ENCODE assay signal across 16 cellular contexts in genomic region chr7:101506531-101506930, GRCh38.
DNase-seq lines count a peak whose midpoint lies in the region; ATAC-seq and TF ChIP-seq lines count a peak whose summit lies in the region.
"Had no signal": no experiment of that assay in that cellular context is flagged by ENCODE, and none has a peak within 500 bp of the region (broad histone marks: within the 10 kb centered on the region; RNA-seq: fewer than 3 reads in every experiment).

No MANE protein-coding gene starts in this region.

- 13 to 18% methylated on average over 5 of the region's 5 CpGs for whole genome bisulfite sequencing in GM23248 (ENCODE audit: low coverage in 1 of 2, low lambda C conversion rate in 2 of 2, missing lambda C conversion rate in 2 of 2), 2 experiments

- H4K20me1 ChIP-seq in BLaER1 (no peaks in the 10 kb centered on the region), GM23248 (ENCODE audit: insufficient read depth) (no peaks in the 10 kb centered on the region)

- DNase-seq in GM23248: peak; percentile 18
- no peak for DNase-seq in RWPE2 (ENCODE audit: low spot score)
- DNase-seq in kidney tubule cell (ENCODE audit: low spot score): peak; percentile 32
- no peak for DNase-seq in NOMO-1 (lab: John Stamatoyannopoulos, UW; ENCODE audit: unreplicated experiment in 2 of 2)
- DNase-seq in NOMO-1 treated with DMSO at 0.1 percent for 48 hours (lab: John Stamatoyannopoulos, UW; ENCODE audit: unreplicated experiment): no peak
- no peak for DNase-seq in cerebellum (ENCODE audit: low spot score)
- no peak for DNase-seq in activated CD8-positive, alpha-beta T cell treated with anti-CD3 and anti-CD28 coated beads, Interleukin-2, amount 10 ng/mL, durations not matched to agents 7 days and 5 days
- DNase-seq: C1 segment of cervical spinal cord; GF-D8; HCEC 1CT; NCI-H1105; NCI-H510A; NCI-H748 treated with DMSO at 0.1 percent for 48 hours; NK-92 treated with Interleukin-12 subunit alpha and Interleukin-12 subunit beta, amount 100 ng/mL, for 24 hours; RPMI8226 had no signal

- in situ Hi-C loops in GM23248 (cut with MboI): no loop called here

- CTCF ChIA-PET in activated CD8-positive, alpha-beta T cell treated with anti-CD3 and anti-CD28 coated beads, Interleukin-2, amount 10 ng/mL, durations not matched to agents 7 days and 5 days (lab: Charles Lee): interaction anchor here (0.9 to 4.7 kb wide), 4 partner anchors 144 to 224 kb away, joined by 3 to 31 read pairs (median 6); partner anchors contain the start of genes COL26A1 and IFT22

- peaks cover 6% of the 10 kb centered on the region for H3K27me3 Mint-ChIP-seq in activated CD8-positive, alpha-beta T cell treated with anti-CD3 and anti-CD28 coated beads, Interleukin-2, amount 10 ng/mL, durations not matched to agents 7 days and 5 days (ENCODE audit: low read depth)

- H3K27ac ChIP-seq in BLaER1 (no peak overlapping the region), GM23248 (no peak overlapping the region), RWPE2 (ENCODE audit: poor library complexity, severe bottlenecking) (no peak overlapping the region)

- no peak overlapping the region for H3K4me3 ChIP-seq in BLaER1
- H3K4me3 ChIP-seq in GM23248: no peak overlapping the region
- no peak overlapping the region for H3K4me3 ChIP-seq in RWPE2 (ENCODE audit: severe bottlenecking)

- H3K9me3 Mint-ChIP-seq in activated CD8-positive, alpha-beta T cell treated with anti-CD3 and anti-CD28 coated beads, Interleukin-2, amount 10 ng/mL, durations not matched to agents 7 days and 5 days (ENCODE audit: insufficient read depth): no peaks in the 10 kb centered on the region

- no peaks in the 10 kb centered on the region for H3K79me2 ChIP-seq in GM23248 (ENCODE audit: insufficient read depth)

- H3K4me1 Mint-ChIP-seq in activated CD8-positive, alpha-beta T cell treated with anti-CD3 and anti-CD28 coated beads, Interleukin-2, amount 10 ng/mL, durations not matched to agents 7 days and 5 days (ENCODE audit: low read depth): peaks cover 35% of the 10 kb centered on the region

- no peaks in the 10 kb centered on the region for H3K36me3 Mint-ChIP-seq in activated CD8-positive, alpha-beta T cell treated with anti-CD3 and anti-CD28 coated beads, Interleukin-2, amount 10 ng/mL, durations not matched to agents 7 days and 5 days (ENCODE audit: low read depth)

- H3K36me3 ChIP-seq in BLaER1: no peaks in the 10 kb centered on the region
- H3K36me3 ChIP-seq in GM23248 (ENCODE audit: low read depth): no peaks in the 10 kb centered on the region
- no peaks in the 10 kb centered on the region for H3K36me3 ChIP-seq in RWPE2 (ENCODE audit: low read depth)

- no peak overlapping the region for H3K27ac Mint-ChIP-seq in activated CD8-positive, alpha-beta T cell treated with anti-CD3 and anti-CD28 coated beads, Interleukin-2, amount 10 ng/mL, durations not matched to agents 7 days and 5 days

- no peaks in the 10 kb centered on the region for H3F3A ChIP-seq in GM23248 (ENCODE audit: insufficient read depth)

- peak; percentile 14; the same call in 1 of the 3 replicates for ATAC-seq in RWPE2 (ENCODE audit: low read depth)
- ATAC-seq in activated CD8-positive, alpha-beta T cell treated with anti-CD3 and anti-CD28 coated beads, Interleukin-2, amount 10 ng/mL, durations not matched to agents 7 days and 5 days: no peak

- no peak overlapping the region for H2AFZ ChIP-seq in GM23248

- H3K4me2 ChIP-seq in BLaER1: peak overlapping the region; percentile 70
- H3K4me2 ChIP-seq in GM23248 (ENCODE audit: unreplicated experiment): no peak overlapping the region

- H3K4me1 ChIP-seq in BLaER1 (peaks cover 72% of the 10 kb centered on the region), GM23248 (ENCODE audit: insufficient read depth) (no peaks in the 10 kb centered on the region), RWPE2 (ENCODE audit: insufficient read depth, poor library complexity, severe bottlenecking) (no peaks in the 10 kb centered on the region)

- H3K9me2 ChIP-seq in GM23248 (ENCODE audit: insufficient read depth): no peaks in the 10 kb centered on the region

- POLR2A ChIA-PET in activated CD8-positive, alpha-beta T cell treated with anti-CD3 and anti-CD28 coated beads, Interleukin-2, amount 10 ng/mL, durations not matched to agents 7 days and 5 days (lab: Charles Lee): interaction anchor here (0.8 kb wide), 1 partner anchor 184 kb away, joined by 3 read pairs; no protein-coding TSS in a partner anchor

- H3K4me3 Mint-ChIP-seq in activated CD8-positive, alpha-beta T cell treated with anti-CD3 and anti-CD28 coated beads, Interleukin-2, amount 10 ng/mL, durations not matched to agents 7 days and 5 days: no peak overlapping the region

- no peaks in the 10 kb centered on the region for H3K9me3 ChIP-seq in BLaER1
- no peaks in the 10 kb centered on the region for H3K9me3 ChIP-seq in GM23248 (ENCODE audit: low read depth)
- H3K9me3 ChIP-seq in RWPE2 (ENCODE audit: severe bottlenecking): no peaks in the 10 kb centered on the region

- H3K9ac ChIP-seq in BLaER1 (no peak overlapping the region), GM23248 (no peak overlapping the region)

- no peak for TF ChIP-seq CTCF in RWPE2 (IDR thresholded peaks at IDR 0.05; ENCODE audit: poor library complexity, severe bottlenecking)

- H3K27me3 ChIP-seq in BLaER1 (0 out of 2 replicates have a peak, but pooled peaks cover 3% of the 10 kb centered on the region), GM23248 (replicated peaks; ENCODE audit: insufficient read depth) (peaks cover 39% of the 10 kb centered on the region), RWPE2 (ENCODE audit: insufficient read depth, poor library complexity, severe bottlenecking) (no peaks in the 10 kb centered on the region)

Comparison
In these comparisons a context has a peak if more than half of its experiments do, and no peak if none do; other contexts are left out.
1. DNase-seq: peak in GM23248 (single experiment) and kidney tubule cell (single experiment); none in RWPE2 (single experiment), NOMO-1 (0 of 2), NOMO-1 treated with DMSO at 0.1 percent for 48 hours (single experiment), cerebellum (single experiment) and activated CD8-positive, alpha-beta T cell treated with anti-CD3 and anti-CD28 coated beads, Interleukin-2, amount 10 ng/mL, durations not matched to agents 7 days and 5 days (single experiment).